8 cellular contexts compared by ENCODE assay signal in genomic region chr11:46392421-46393230, GRCh38. TPM values are rescaled to one million over a fixed set of nuclear protein-coding genes. Genes with fewer than 3 reads are reported as not detected.
DNase-seq lines count a peak whose midpoint lies in the region; ATAC-seq and TF ChIP-seq lines count a peak whose summit lies in the region.

No MANE protein-coding gene starts in this region.

- peak; percentile 68 for ATAC-seq in HG03342 (IDR thresholded peaks at IDR 0.05; ENCODE audit: unreplicated experiment)

- peaks cover 3% of the 10 kb centered on the region for H3K36me3 Mint-ChIP-seq in activated naive CD4-positive, alpha-beta T cell treated with anti-CD3 and anti-CD28 coated beads, Interleukin-2, amount 50 U/mL, for 24 hours
- H3K36me3 Mint-ChIP-seq in glutamatergic neuron (ENCODE audit: unreplicated experiment) (no peaks in the 10 kb centered on the region), osteocyte (ENCODE audit: unreplicated experiment) (peaks cover 8% of the 10 kb centered on the region)

- H3K27me3 ChIP-seq in testis = no peaks in the 10 kb centered on the region

- H3K27ac Mint-ChIP-seq in activated naive CD4-positive, alpha-beta T cell treated with anti-CD3 and anti-CD28 coated beads, Interleukin-2, amount 50 U/mL, for 24 hours = peak overlapping the region; percentile 70
- peak overlapping the region; percentile 82 for H3K27ac Mint-ChIP-seq in glutamatergic neuron (ENCODE audit: unreplicated experiment)
- H3K27ac Mint-ChIP-seq in osteocyte (ENCODE audit: unreplicated experiment) = peak overlapping the region; percentile 36

- peak; percentile 44 for DNase-seq in SKM-1 treated with dmso at 0.1 percent for 144 hours (lab: John Stamatoyannopoulos, UW; ENCODE audit: unreplicated experiment)
- DNase-seq in SKM-1 (lab: John Stamatoyannopoulos, UW; ENCODE audit: unreplicated experiment) = no peak
- peak; percentile 54 for DNase-seq in SK-N-DZ (ENCODE audit: low spot score)
- peak; percentile 60 for DNase-seq in glutamatergic neuron
- peak; percentile 95 for DNase-seq in osteocyte (ENCODE audit: extremely low spot score, unreplicated experiment)
- peak; percentile 88 for DNase-seq in testis

- H3K27me3 Mint-ChIP-seq in activated naive CD4-positive, alpha-beta T cell treated with anti-CD3 and anti-CD28 coated beads, Interleukin-2, amount 50 U/mL, for 24 hours = peaks cover 20% of the 10 kb centered on the region
- H3K27me3 Mint-ChIP-seq in glutamatergic neuron (ENCODE audit: unreplicated experiment) (peaks cover 13% of the 10 kb centered on the region), osteocyte (ENCODE audit: unreplicated experiment) (peaks cover 23% of the 10 kb centered on the region)

- no peaks in the 10 kb centered on the region for H3K36me3 ChIP-seq in testis (ENCODE audit: low read depth, missing control alignments)

- H3K4me1 Mint-ChIP-seq in activated naive CD4-positive, alpha-beta T cell treated with anti-CD3 and anti-CD28 coated beads, Interleukin-2, amount 50 U/mL, for 24 hours = peaks cover 22% of the 10 kb centered on the region
- H3K4me1 Mint-ChIP-seq in glutamatergic neuron (ENCODE audit: low read depth, unreplicated experiment) = peaks cover 13% of the 10 kb centered on the region
- peaks cover 25% of the 10 kb centered on the region for H3K4me1 Mint-ChIP-seq in osteocyte (ENCODE audit: unreplicated experiment)

- no peak for TF ChIP-seq POLR2A in testis (IDR thresholded peaks at IDR 0.05)

- peak overlapping the region; percentile 68 for H3K4me3 Mint-ChIP-seq in activated naive CD4-positive, alpha-beta T cell treated with anti-CD3 and anti-CD28 coated beads, Interleukin-2, amount 50 U/mL, for 24 hours
- H3K4me3 Mint-ChIP-seq in glutamatergic neuron (ENCODE audit: unreplicated experiment) = peak overlapping the region; percentile 87
- H3K4me3 Mint-ChIP-seq in osteocyte (ENCODE audit: unreplicated experiment) = peak overlapping the region; percentile 81

- peak overlapping the region; percentile 29 to 36 for H3K4me3 ChIP-seq in testis

- WGBS in testis, 2 donors = 3 to 15% methylated on average over 14 to 56 of the region's 71 CpGs

- peaks cover 27% of the 10 kb centered on the region for H3K4me1 ChIP-seq in testis

- H3K9me3 ChIP-seq in testis = no peaks in the 10 kb centered on the region

- no peaks in the 10 kb centered on the region for H3K9me3 Mint-ChIP-seq in activated naive CD4-positive, alpha-beta T cell treated with anti-CD3 and anti-CD28 coated beads, Interleukin-2, amount 50 U/mL, for 24 hours
- H3K9me3 Mint-ChIP-seq in glutamatergic neuron (ENCODE audit: unreplicated experiment) = peaks cover 8% of the 10 kb centered on the region
- H3K9me3 Mint-ChIP-seq in osteocyte (ENCODE audit: unreplicated experiment) = no peaks in the 10 kb centered on the region

- TF ChIP-seq CTCF in glutamatergic neuron (IDR thresholded peaks at IDR 0.05; ENCODE audit: partially characterized antibody, unreplicated experiment) = no peak
- TF ChIP-seq CTCF in osteocyte (IDR thresholded peaks at IDR 0.05) = no peak
- TF ChIP-seq CTCF in testis (IDR thresholded peaks at IDR 0.05) = no peak

- H3K27ac ChIP-seq in testis = no peak overlapping the region

- intact Hi-C loops in testis (cut with DNase I; ENCODE audit: low total_unique reads) = loop anchor here (10.0 kb wide), 1 partner anchor 132 kb away; no protein-coding TSS in a partner anchor

RNA-seq across cellular contexts. Expression of gene CHRM4, which starts 1.1 kb away (rescaled TPM):
- polyA plus RNA-seq in SK-N-DZ (2014; cell fraction: cytosol; rRNA removed) = 2.3 and 4.6 TPM in 2 replicates
- 1.6 and 2.3 TPM in 2 replicates for polyA plus RNA-seq in SK-N-DZ (2014; cell fraction: nucleus; rRNA removed)
- total RNA-seq in glutamatergic neuron (ENCODE audit: unreplicated experiment) = 8.5 TPM
- total RNA-seq in osteocyte = 0.21 TPM in 1 of 2 replicates, not detected in the other
- 10 to 100 TPM in 1 of 2 donors, 1 to 10 TPM in 1; 7.2 to 19.5 TPM for total RNA-seq in testis
- 13.5 TPM for polyA plus RNA-seq in testis (ENCODE audit: insufficient read depth, low read depth, low replicate concordance)

RNA-seq across cellular contexts. Expression of gene MDK, which starts 11.2 kb away (rescaled TPM):
- 2,839 and 3,450 TPM in 2 replicates for polyA plus RNA-seq in SK-N-DZ (2014; cell fraction: cytosol; rRNA removed)
- 2,101 and 2,397 TPM in 2 replicates for polyA plus RNA-seq in SK-N-DZ (2014; cell fraction: nucleus; rRNA removed)
- total RNA-seq in glutamatergic neuron (ENCODE audit: unreplicated experiment) = 846 TPM
- total RNA-seq in osteocyte = 163 and 171 TPM in 2 replicates
- total RNA-seq in testis = 10 to 100 TPM; 14.4 to 14.5 TPM
- 51.5 TPM for polyA plus RNA-seq in testis (ENCODE audit: insufficient read depth, low read depth, low replicate concordance)

RNA-seq across cellular contexts. Expression of gene DGKZ, which starts 45.4 kb away (rescaled TPM):
- polyA plus RNA-seq in SK-N-DZ (2014; cell fraction: cytosol; rRNA removed) = 54.5 and 58.7 TPM in 2 replicates
- polyA plus RNA-seq in SK-N-DZ (2014; cell fraction: nucleus; rRNA removed) = 148 and 162 TPM in 2 replicates
- 60.9 TPM for total RNA-seq in glutamatergic neuron (ENCODE audit: unreplicated experiment)
- total RNA-seq in osteocyte = 48.6 and 49.9 TPM in 2 replicates
- 100 to 1,000 TPM in 1 of 2 donors, 10 to 100 TPM in 1; 67.2 to 104 TPM for total RNA-seq in testis
- 33.8 TPM for polyA plus RNA-seq in testis (ENCODE audit: insufficient read depth, low read depth, low replicate concordance)

Comparison
In these comparisons a context has a peak if more than half of its experiments do, and no peak if none do; other contexts are left out.
1. RNA of gene MDK, which starts 11.2 kb away (total RNA-seq): 846 TPM in glutamatergic neuron (single experiment) and 163 to 171 TPM in osteocyte; 14.4 to 14.5 TPM in testis; every median in the first group is over 10 times any median in the second.
2. Peak in every context shown above with its lines, with median percentiles within 50 percentile points of each other: H3K27ac Mint-ChIP-seq and H3K4me3 Mint-ChIP-seq.